20 cellular contexts compared by ENCODE assay signal in genomic region chr3:110710156-110710555, GRCh38.
"Had no signal": no experiment of that assay in that cellular context is flagged by ENCODE, and none has a peak within 500 bp of the region (broad histone marks: within the 10 kb centered on the region; RNA-seq: fewer than 3 reads in every experiment).

No MANE protein-coding gene starts in this region.

- H3K9me3 ChIP-seq: esophagus muscularis mucosa, gastrocnemius medialis, ovary, right atrium auricular region had no signal

- H3K27me3 ChIP-seq: esophagus muscularis mucosa, gastrocnemius medialis, heart right ventricle, neural progenitor cell, ovary, right atrium auricular region had no signal

- H3K27ac Mint-ChIP-seq: immature natural killer cell; natural killer cell treated with Interleukin-12 subunit alpha and Interleukin-12 subunit beta and Interleukin-15 and Interleukin-18, amount 100 ng/mL, for 72 hours; neural progenitor cell; type B pancreatic cell had no signal

- H3K4me1 Mint-ChIP-seq: immature natural killer cell had no signal

- H3K27ac ChIP-seq: coronary artery, epithelial cell of prostate, esophagus muscularis mucosa, gastrocnemius medialis, heart right ventricle, left ventricle myocardium inferior, neural progenitor cell, ovary, right atrium auricular region had no signal

- H3K4me1 ChIP-seq: esophagus muscularis mucosa, gastrocnemius medialis, heart right ventricle, left ventricle myocardium inferior, neural progenitor cell, right atrium auricular region had no signal

- DNase-seq: effector CD8-positive, alpha-beta T cell; gastrocnemius medialis; heart right ventricle; immature natural killer cell; left ventricle myocardium inferior; mesenchymal stem cell; midbrain; nucleus accumbens; ovary; small intestine; stimulated activated CD4-positive, alpha-beta T cell treated with anti-CD3 and anti-CD28 coated beads, Interleukin-12 subunit alpha, Interleukin-12 subunit beta, amount 100 ng/mL, for 4 hours; stimulated activated naive CD4-positive, alpha-beta T cell treated with Interleukin-2 at 50 U/mL for 16 hours had no signal

- H3K4me3 Mint-ChIP-seq: immature natural killer cell; natural killer cell treated with Interleukin-12 subunit alpha and Interleukin-12 subunit beta and Interleukin-15 and Interleukin-18, amount 100 ng/mL, for 72 hours; neural progenitor cell; type B pancreatic cell had no signal

- H3K36me3 ChIP-seq: esophagus muscularis mucosa, gastrocnemius medialis, heart right ventricle, left ventricle myocardium inferior, neural progenitor cell, ovary, right atrium auricular region had no signal

- H3K27me3 Mint-ChIP-seq: natural killer cell treated with Interleukin-12 subunit alpha and Interleukin-12 subunit beta and Interleukin-15 and Interleukin-18, amount 100 ng/mL, for 72 hours; type B pancreatic cell had no signal

- H3K4me2 ChIP-seq: neural progenitor cell had no signal

- H3K36me3 Mint-ChIP-seq: immature natural killer cell; natural killer cell treated with Interleukin-12 subunit alpha and Interleukin-12 subunit beta and Interleukin-15 and Interleukin-18, amount 100 ng/mL, for 72 hours; neural progenitor cell had no signal

- H2AFZ ChIP-seq: neural progenitor cell had no signal

- H3K4me3 ChIP-seq: coronary artery, esophagus muscularis mucosa, gastrocnemius medialis, heart right ventricle, left ventricle myocardium inferior, lung, neural progenitor cell, ovary, right atrium auricular region had no signal
